9 cellular contexts compared by ENCODE assay signal in genomic region chr14:65356327-65356836, GRCh38. TPM values are rescaled to one million over a fixed set of nuclear protein-coding genes. Genes with fewer than 3 reads are reported as not detected.
DNase-seq lines count a peak whose midpoint lies in the region; ATAC-seq and TF ChIP-seq lines count a peak whose summit lies in the region.
"Had no signal": no experiment of that assay in that cellular context is flagged by ENCODE, and none has a peak within 500 bp of the region (broad histone marks: within the 10 kb centered on the region; RNA-seq: fewer than 3 reads in every experiment).

No MANE protein-coding gene starts in this region.

- H3K4me3 ChIP-seq in NB4 (ENCODE audit: low read depth, low read length) = no peak overlapping the region

- no peak for TF ChIP-seq POLR2A in NB4 (IDR thresholded peaks at IDR 0.05; ENCODE audit: extremely low read depth, insufficient read length)

- TF ChIP-seq CTCF in NB4 (IDR thresholded peaks at IDR 0.05; ENCODE audit: low read depth, low read length) = no peak
- TF ChIP-seq CTCF in omental fat pad (IDR thresholded peaks at IDR 0.05) = no peak

- ATAC-seq in omental fat pad (ENCODE audit: low FRiP score) = peak; percentile 39
- ATAC-seq: Panc1 had no signal

- in situ Hi-C loops in Caki2 (cut with HindIII; ENCODE audit: low pct_unique_long_range_greater_than_20kb, low sequenced_read_pairs) = no loop called here

- peak; percentile 58 for DNase-seq in Caki2 (ENCODE audit: low read depth)
- DNase-seq in NB4 (ENCODE audit: low read depth) = peak; percentile 38
- DNase-seq in amniotic stem cell (lab: John Stamatoyannopoulos, UW) = peak; percentile 57
- DNase-seq in omental fat pad (ENCODE audit: low spot score) = no peak
- DNase-seq in NCI-H2196 (lab: John Stamatoyannopoulos, UW; ENCODE audit: unreplicated experiment) = no peak
- DNase-seq in NCI-H2029 (lab: John Stamatoyannopoulos, UW) = no peak
- no peak for DNase-seq in cerebellum (ENCODE audit: low spot score)
- DNase-seq in SK-N-DZ (ENCODE audit: low spot score) = no peak

RNA-seq across cellular contexts. Expression of gene FUT8, which starts 56.1 kb away (rescaled TPM):
- 29.6 and 54.9 TPM in 2 replicates for total RNA-seq in Caki2 (2014; rRNA removed; shearing (Covaris generic); ENCODE audit: low replicate concordance)
- total RNA-seq in omental fat pad (10 to 100 TPM; 14.9 to 35.8 (median 22.2) TPM), cerebellum (79.7 TPM)
- 33.0 and 36.5 TPM in 2 replicates for polyA plus RNA-seq in SK-N-DZ (2014; cell fraction: cytosol; rRNA removed)
- 11.0 and 16.6 TPM in 2 replicates for polyA plus RNA-seq in SK-N-DZ (2014; cell fraction: nucleus; rRNA removed)

Comparison
In these comparisons a context has a peak if more than half of its experiments do, and no peak if none do; other contexts are left out.
1. DNase-seq: peak in Caki2 (single experiment), NB4 (single experiment) and amniotic stem cell (single experiment); none in omental fat pad (single experiment), NCI-H2196 (single experiment), NCI-H2029 (single experiment), cerebellum (single experiment) and SK-N-DZ (single experiment).